Comparison of ENCODE assay signal across 17 cellular contexts in genomic region chr11:126048198-126048597, GRCh38. TPM values are rescaled to one million over a fixed set of nuclear protein-coding genes. Genes with fewer than 3 reads are reported as not detected.
A peak's percentile ranks its signal among the peaks of the same experiment; 100 is the strongest.
DNase-seq lines count a peak whose midpoint lies in the region; ATAC-seq and TF ChIP-seq lines count a peak whose summit lies in the region.
"Had no signal": no experiment of that assay in that cellular context is flagged by ENCODE, and none has a peak within 500 bp of the region (broad histone marks: within the 10 kb centered on the region; RNA-seq: fewer than 3 reads in every experiment).

No MANE protein-coding gene starts in this region.

- intact Hi-C loops in sciatic nerve (cut with DNase I): no loop called here

- H3K4me3 ChIP-seq in fibroblast of the aortic adventitia (ENCODE audit: low read depth, low read length): no peak overlapping the region
- H3K4me3 ChIP-seq: SJSA1 had no signal

- DNase-seq in NCI-H226 (peak; percentile 35), fibroblast of the aortic adventitia (ENCODE audit: low read depth) (peak; percentile 46), sciatic nerve (ENCODE audit: low spot score) (no peak), NCI-H2029 (lab: John Stamatoyannopoulos, UW) (no peak), RPMI8226 (no peak)
- DNase-seq: CD4-positive, CD25-positive, alpha-beta regulatory T cell; EL; H7; Karpas-422; NCI-H1417; NCI-H1694 treated with DMSO at 0.1 percent for 48 hours; NCI-H2107; NCI-H510A had no signal

- ATAC-seq in sciatic nerve (peak; percentile 49), HG03095 (IDR thresholded peaks at IDR 0.05; ENCODE audit: unreplicated experiment) (no peak)
- ATAC-seq: Panc1 had no signal

- no peak for TF ChIP-seq CTCF in VCaP (conservative IDR thresholded peaks at IDR 0.05)
- TF ChIP-seq CTCF in fibroblast of the aortic adventitia (IDR thresholded peaks at IDR 0.05; ENCODE audit: insufficient read depth, low read length): no peak

- peak overlapping the region; percentile 76 for H3K27ac ChIP-seq in VCaP
- H3K27ac ChIP-seq: SJSA1 had no signal

RNA-seq across cellular contexts. Expression of gene CDON, which starts 14.5 kb away (rescaled TPM):
- total RNA-seq in fibroblast of the aortic adventitia (ENCODE audit: low replicate concordance): 54.4 and 66.6 TPM in 2 replicates
- total RNA-seq in sciatic nerve: 29.4 TPM

Comparison
In these comparisons a context has a peak if more than half of its experiments do, and no peak if none do; other contexts are left out.
1. DNase-seq: peak in NCI-H226 (single experiment) and fibroblast of the aortic adventitia (single experiment); none in sciatic nerve (single experiment), NCI-H2029 (single experiment) and RPMI8226 (single experiment).